1 cellular context compared by ENCODE assay signal in the genomic region with DNA sequence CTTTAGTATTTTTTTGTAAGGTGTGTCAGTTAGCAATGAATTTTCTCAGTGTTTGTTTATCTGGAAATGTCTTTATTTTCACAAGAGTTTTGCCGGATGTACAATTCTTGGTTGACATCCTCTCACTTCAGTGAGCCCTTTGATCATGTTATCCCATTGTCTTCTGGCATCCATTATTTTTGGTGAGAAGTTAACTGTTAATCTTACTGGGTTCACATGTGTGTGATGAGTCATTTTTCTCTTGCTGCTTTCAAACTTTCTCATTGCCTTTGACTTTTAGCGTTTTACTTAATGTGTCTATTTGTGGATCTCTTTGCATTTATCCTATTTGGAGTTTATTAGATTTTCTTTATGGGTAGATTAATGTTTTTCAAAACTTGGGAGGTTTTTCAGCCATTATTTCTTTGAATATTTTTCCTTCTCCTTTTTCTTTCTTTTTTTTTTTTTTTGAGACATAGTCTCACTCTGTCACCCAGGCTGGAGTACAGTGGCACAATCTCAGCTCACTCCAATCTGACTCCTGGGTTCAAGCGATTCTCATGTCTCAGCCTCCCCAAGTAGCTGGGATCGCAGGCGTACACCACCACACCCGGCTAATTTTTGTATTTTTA.
TF ChIP-seq lines count a peak whose summit lies in the region.

No MANE protein-coding gene starts in this region.

TF ChIP-seq in K562, 482 proteins besides CTCF, POLR2A, EP300 and RAD21 (continued from another document):
- TF ChIP-seq XRCC5 (IDR thresholded peaks at IDR 0.05; ENCODE audit: low read depth, low read length) (no peak), ZNF76 (CRISPR knock-in tag; IDR thresholded peaks at IDR 0.05; ENCODE audit: borderline replicate concordance) (no peak), HSF4 (CRISPR knock-in tag; IDR thresholded peaks at IDR 0.05; ENCODE audit: borderline replicate concordance) (no peak), ZNF140 (CRISPR knock-in tag; IDR thresholded peaks at IDR 0.05) (no peak), SP2 (IDR thresholded peaks at IDR 0.05; ENCODE audit: extremely low read depth, low read depth, low read length, poor library complexity, severe bottlenecking) (no peak), ZNF212 (CRISPR knock-in tag; IDR thresholded peaks at IDR 0.05) (no peak), RB1 (IDR thresholded peaks at IDR 0.05; ENCODE audit: low read depth) (peak; percentile 24; the same call in 1 of the 2 replicates), HNRNPUL1 (IDR thresholded peaks at IDR 0.05; ENCODE audit: low read length) (no peak), DACH1 (IDR thresholded peaks at IDR 0.05; ENCODE audit: partially characterized antibody) (peak; percentile 65), PHF8 (IDR thresholded peaks at IDR 0.05; ENCODE audit: borderline replicate concordance, low read length) (no peak), ZNF282 (CRISPR knock-in tag; IDR thresholded peaks at IDR 0.05) (no peak), LCOR (CRISPR knock-in tag; IDR thresholded peaks at IDR 0.05) (no peak), SREBF1 (IDR thresholded peaks at IDR 0.05; ENCODE audit: borderline replicate concordance, low read depth, low read length) (no peak), MAZ (CRISPR knock-in tag; conservative IDR thresholded peaks at IDR 0.05 in 1 of 2, IDR thresholded peaks at IDR 0.05 in 1 of 2) (peak in 1 of 2 experiments; percentile 29; a peak in 1 of 4 replicates), SMAD1 (IDR thresholded peaks at IDR 0.05; ENCODE audit: low read depth, low read length, partially characterized antibody) (no peak)
- TF ChIP-seq, protein P1, sequence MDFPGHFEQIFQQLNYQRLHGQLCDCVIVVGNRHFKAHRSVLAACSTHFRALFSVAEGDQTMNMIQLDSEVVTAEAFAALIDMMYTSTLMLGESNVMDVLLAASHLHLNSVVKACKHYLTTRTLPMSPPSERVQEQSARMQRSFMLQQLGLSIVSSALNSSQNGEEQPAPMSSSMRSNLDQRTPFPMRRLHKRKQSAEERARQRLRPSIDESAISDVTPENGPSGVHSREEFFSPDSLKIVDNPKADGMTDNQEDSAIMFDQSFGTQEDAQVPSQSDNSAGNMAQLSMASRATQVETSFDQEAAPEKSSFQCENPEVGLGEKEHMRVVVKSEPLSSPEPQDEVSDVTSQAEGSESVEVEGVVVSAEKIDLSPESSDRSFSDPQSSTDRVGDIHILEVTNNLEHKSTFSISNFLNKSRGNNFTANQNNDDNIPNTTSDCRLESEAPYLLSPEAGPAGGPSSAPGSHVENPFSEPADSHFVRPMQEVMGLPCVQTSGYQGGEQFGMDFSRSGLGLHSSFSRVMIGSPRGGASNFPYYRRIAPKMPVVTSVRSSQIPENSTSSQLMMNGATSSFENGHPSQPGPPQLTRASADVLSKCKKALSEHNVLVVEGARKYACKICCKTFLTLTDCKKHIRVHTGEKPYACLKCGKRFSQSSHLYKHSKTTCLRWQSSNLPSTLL (IDR thresholded peaks at IDR 0.05) = no peak
- TF ChIP-seq, protein P2, sequence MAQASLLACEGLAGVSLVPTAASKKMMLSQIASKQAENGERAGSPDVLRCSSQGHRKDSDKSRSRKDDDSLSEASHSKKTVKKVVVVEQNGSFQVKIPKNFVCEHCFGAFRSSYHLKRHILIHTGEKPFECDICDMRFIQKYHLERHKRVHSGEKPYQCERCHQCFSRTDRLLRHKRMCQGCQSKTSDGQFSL (CRISPR knock-in tag; IDR thresholded peaks at IDR 0.05) = no peak
- TF ChIP-seq, protein P2 (tag; IDR thresholded peaks at IDR 0.05) = no peak
- TF ChIP-seq, protein P3, sequence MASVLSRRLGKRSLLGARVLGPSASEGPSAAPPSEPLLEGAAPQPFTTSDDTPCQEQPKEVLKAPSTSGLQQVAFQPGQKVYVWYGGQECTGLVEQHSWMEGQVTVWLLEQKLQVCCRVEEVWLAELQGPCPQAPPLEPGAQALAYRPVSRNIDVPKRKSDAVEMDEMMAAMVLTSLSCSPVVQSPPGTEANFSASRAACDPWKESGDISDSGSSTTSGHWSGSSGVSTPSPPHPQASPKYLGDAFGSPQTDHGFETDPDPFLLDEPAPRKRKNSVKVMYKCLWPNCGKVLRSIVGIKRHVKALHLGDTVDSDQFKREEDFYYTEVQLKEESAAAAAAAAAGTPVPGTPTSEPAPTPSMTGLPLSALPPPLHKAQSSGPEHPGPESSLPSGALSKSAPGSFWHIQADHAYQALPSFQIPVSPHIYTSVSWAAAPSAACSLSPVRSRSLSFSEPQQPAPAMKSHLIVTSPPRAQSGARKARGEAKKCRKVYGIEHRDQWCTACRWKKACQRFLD (CRISPR knock-in tag; IDR thresholded peaks at IDR 0.05) = no peak
- TF ChIP-seq, protein P4, sequence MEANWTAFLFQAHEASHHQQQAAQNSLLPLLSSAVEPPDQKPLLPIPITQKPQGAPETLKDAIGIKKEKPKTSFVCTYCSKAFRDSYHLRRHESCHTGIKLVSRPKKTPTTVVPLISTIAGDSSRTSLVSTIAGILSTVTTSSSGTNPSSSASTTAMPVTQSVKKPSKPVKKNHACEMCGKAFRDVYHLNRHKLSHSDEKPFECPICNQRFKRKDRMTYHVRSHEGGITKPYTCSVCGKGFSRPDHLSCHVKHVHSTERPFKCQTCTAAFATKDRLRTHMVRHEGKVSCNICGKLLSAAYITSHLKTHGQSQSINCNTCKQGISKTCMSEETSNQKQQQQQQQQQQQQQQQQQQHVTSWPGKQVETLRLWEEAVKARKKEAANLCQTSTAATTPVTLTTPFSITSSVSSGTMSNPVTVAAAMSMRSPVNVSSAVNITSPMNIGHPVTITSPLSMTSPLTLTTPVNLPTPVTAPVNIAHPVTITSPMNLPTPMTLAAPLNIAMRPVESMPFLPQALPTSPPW (CRISPR knock-in tag; IDR thresholded peaks at IDR 0.05) = peak; percentile 33; the same call in 1 of the 2 replicates
- TF ChIP-seq, protein P5, sequence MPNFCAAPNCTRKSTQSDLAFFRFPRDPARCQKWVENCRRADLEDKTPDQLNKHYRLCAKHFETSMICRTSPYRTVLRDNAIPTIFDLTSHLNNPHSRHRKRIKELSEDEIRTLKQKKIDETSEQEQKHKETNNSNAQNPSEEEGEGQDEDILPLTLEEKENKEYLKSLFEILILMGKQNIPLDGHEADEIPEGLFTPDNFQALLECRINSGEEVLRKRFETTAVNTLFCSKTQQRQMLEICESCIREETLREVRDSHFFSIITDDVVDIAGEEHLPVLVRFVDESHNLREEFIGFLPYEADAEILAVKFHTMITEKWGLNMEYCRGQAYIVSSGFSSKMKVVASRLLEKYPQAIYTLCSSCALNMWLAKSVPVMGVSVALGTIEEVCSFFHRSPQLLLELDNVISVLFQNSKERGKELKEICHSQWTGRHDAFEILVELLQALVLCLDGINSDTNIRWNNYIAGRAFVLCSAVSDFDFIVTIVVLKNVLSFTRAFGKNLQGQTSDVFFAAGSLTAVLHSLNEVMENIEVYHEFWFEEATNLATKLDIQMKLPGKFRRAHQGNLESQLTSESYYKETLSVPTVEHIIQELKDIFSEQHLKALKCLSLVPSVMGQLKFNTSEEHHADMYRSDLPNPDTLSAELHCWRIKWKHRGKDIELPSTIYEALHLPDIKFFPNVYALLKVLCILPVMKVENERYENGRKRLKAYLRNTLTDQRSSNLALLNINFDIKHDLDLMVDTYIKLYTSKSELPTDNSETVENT (CRISPR knock-in tag; IDR thresholded peaks at IDR 0.05) = no peak
TF ChIP-seq in K562: peak in this region for 59.
